ENCODE assay signal across 18 cellular contexts in genomic region chr3:10259798-10260197, GRCh38. TPM values are rescaled to one million over a fixed set of nuclear protein-coding genes. Genes with fewer than 3 reads are reported as not detected.
DNase-seq lines count a peak whose midpoint lies in the region; ATAC-seq and TF ChIP-seq lines count a peak whose summit lies in the region.
"Had no signal": no experiment of that assay in that cellular context is flagged by ENCODE, and none has a peak within 500 bp of the region (broad histone marks: within the 10 kb centered on the region; RNA-seq: fewer than 3 reads in every experiment).

No MANE protein-coding gene starts in this region.

- peaks cover 51% of the 10 kb centered on the region for H3K36me3 ChIP-seq in CD4-positive, CD25-positive, alpha-beta regulatory T cell (ENCODE audit: control insufficient read depth, insufficient read depth, low read length)

- H3K27me3 ChIP-seq in CD4-positive, CD25-positive, alpha-beta regulatory T cell (ENCODE audit: control insufficient read depth, insufficient read depth, low read length) = no peaks in the 10 kb centered on the region
- H3K27me3 ChIP-seq: BLaER1 treated with 17β-estradiol and CSF1 and Interleukin-3, amounts not matched to agents 10 nM and 100 nM; MG63 had no signal

- DNase-seq in activated CD4-positive, alpha-beta T cell treated with anti-CD3 and anti-CD28 coated beads, Interleukin-2, amount 10 ng/mL, durations not matched to agents 7 days and 5 days = no peak
- no peak for DNase-seq in activated CD4-positive, alpha-beta T cell treated with anti-CD3 and anti-CD28 coated beads for 1 hour
- no peak for DNase-seq in CD4-positive, CD25-positive, alpha-beta regulatory T cell
- DNase-seq in WTC11 (ENCODE audit: low spot score) = no peak
- DNase-seq in memory B cell (ENCODE audit: low spot score in 2 of 2) = no peak
- no peak for DNase-seq in left lobe of liver (ENCODE audit: low spot score)
- no peak for DNase-seq in epidermal melanocyte (ENCODE audit: insufficient read length, low spot score)
- no peak for DNase-seq in retina
- DNase-seq: DMS53, MG63, NCI-H1105, NCI-H1694 treated with DMSO at 0.1 percent for 48 hours, NCI-H446 treated with DMSO at 0.1 percent for 48 hours, NCI-H748 treated with DMSO at 0.1 percent for 48 hours, PC-3 had no signal

- H3K36me3 Mint-ChIP-seq in activated CD4-positive, alpha-beta T cell treated with anti-CD3 and anti-CD28 coated beads, Interleukin-2, amount 10 ng/mL, durations not matched to agents 7 days and 5 days (ENCODE audit: low read depth) = peaks cover 71% of the 10 kb centered on the region
- peaks cover 47% of the 10 kb centered on the region for H3K36me3 Mint-ChIP-seq in CD4-positive, CD25-positive, alpha-beta regulatory T cell
- H3K36me3 Mint-ChIP-seq in WTC11 (peaks cover 52% of the 10 kb centered on the region), memory B cell (peaks cover 42% of the 10 kb centered on the region)

- no peak for TF ChIP-seq CTCF in WTC11 (IDR thresholded peaks at IDR 0.05)

- CTCF ChIA-PET in activated CD4-positive, alpha-beta T cell treated with anti-CD3 and anti-CD28 coated beads, Interleukin-2, amount 10 ng/mL, durations not matched to agents 7 days and 5 days (lab: Charles Lee) = no interaction called here
- CTCF ChIA-PET in WTC11 (lab: Charles Lee) = no interaction called here

- POLR2A ChIA-PET in activated CD4-positive, alpha-beta T cell treated with anti-CD3 and anti-CD28 coated beads, Interleukin-2, amount 10 ng/mL, durations not matched to agents 7 days and 5 days (lab: Charles Lee) = interaction anchor here (0.6 kb wide), 1 partner anchor 14 kb away, joined by 3 read pairs; no protein-coding TSS in a partner anchor
- POLR2A ChIA-PET in WTC11 (lab: Charles Lee) = no interaction called here

- peaks cover 76% of the 10 kb centered on the region for H3K4me1 Mint-ChIP-seq in activated CD4-positive, alpha-beta T cell treated with anti-CD3 and anti-CD28 coated beads, Interleukin-2, amount 10 ng/mL, durations not matched to agents 7 days and 5 days
- peaks cover 23 to 93% (median 61%) of the 10 kb centered on the region in 4 donors for H3K4me1 Mint-ChIP-seq in CD4-positive, CD25-positive, alpha-beta regulatory T cell
- H3K4me1 Mint-ChIP-seq in WTC11 = peaks cover 11% of the 10 kb centered on the region
- peaks cover 54% of the 10 kb centered on the region for H3K4me1 Mint-ChIP-seq in memory B cell

- no peak overlapping the region for H3K4me3 Mint-ChIP-seq in activated CD4-positive, alpha-beta T cell treated with anti-CD3 and anti-CD28 coated beads, Interleukin-2, amount 10 ng/mL, durations not matched to agents 7 days and 5 days
- peak overlapping the region in 2 of 4 donors; percentile 41 to 62 for H3K4me3 Mint-ChIP-seq in CD4-positive, CD25-positive, alpha-beta regulatory T cell
- H3K4me3 Mint-ChIP-seq in WTC11 (no peak overlapping the region), memory B cell (no peak overlapping the region)

- peaks cover 36% of the 10 kb centered on the region for H3K4me1 ChIP-seq in CD4-positive, CD25-positive, alpha-beta regulatory T cell (ENCODE audit: control insufficient read depth, insufficient read depth, low read length, poor library complexity, severe bottlenecking)

- H3K27ac ChIP-seq in CD4-positive, CD25-positive, alpha-beta regulatory T cell (ENCODE audit: insufficient read depth, low read length, poor library complexity, severe bottlenecking) = peak overlapping the region; percentile 28
- H3K27ac ChIP-seq: BLaER1 treated with 17β-estradiol and CSF1 and Interleukin-3, amounts not matched to agents 10 nM and 100 nM had no signal

- peak overlapping the region; percentile 52 for H3K27ac Mint-ChIP-seq in activated CD4-positive, alpha-beta T cell treated with anti-CD3 and anti-CD28 coated beads, Interleukin-2, amount 10 ng/mL, durations not matched to agents 7 days and 5 days
- H3K27ac Mint-ChIP-seq in CD4-positive, CD25-positive, alpha-beta regulatory T cell = peak overlapping the region; percentile 51 to 91 (median 88)
- peak overlapping the region; percentile 48; the same call in 1 of the 2 replicates for H3K27ac Mint-ChIP-seq in WTC11
- peak overlapping the region; percentile 64 for H3K27ac Mint-ChIP-seq in memory B cell

- ATAC-seq in CD4-positive, CD25-positive, alpha-beta regulatory T cell (ENCODE audit: low read depth in 2 of 2) = no peak
- ATAC-seq in WTC11 = no peak
- no peak for ATAC-seq in memory B cell (ENCODE audit: low read depth)
- ATAC-seq in left lobe of liver = no peak
- ATAC-seq: PC-3 had no signal

- no peak overlapping the region for H3K4me3 ChIP-seq in CD4-positive, CD25-positive, alpha-beta regulatory T cell (ENCODE audit: low read depth, low read length)
- H3K4me3 ChIP-seq: BLaER1 treated with 17β-estradiol and CSF1 and Interleukin-3, amounts not matched to agents 10 nM and 100 nM; HAP-1; MG63 had no signal

- H3K27me3 Mint-ChIP-seq in activated CD4-positive, alpha-beta T cell treated with anti-CD3 and anti-CD28 coated beads, Interleukin-2, amount 10 ng/mL, durations not matched to agents 7 days and 5 days = no peaks in the 10 kb centered on the region
- no peaks in the 10 kb centered on the region for H3K27me3 Mint-ChIP-seq in CD4-positive, CD25-positive, alpha-beta regulatory T cell
- no peaks in the 10 kb centered on the region for H3K27me3 Mint-ChIP-seq in WTC11 (ENCODE audit: low read depth)
- no peaks in the 10 kb centered on the region for H3K27me3 Mint-ChIP-seq in memory B cell

- H3K9me3 Mint-ChIP-seq in activated CD4-positive, alpha-beta T cell treated with anti-CD3 and anti-CD28 coated beads, Interleukin-2, amount 10 ng/mL, durations not matched to agents 7 days and 5 days = no peaks in the 10 kb centered on the region
- no peaks in the 10 kb centered on the region for H3K9me3 Mint-ChIP-seq in CD4-positive, CD25-positive, alpha-beta regulatory T cell
- H3K9me3 Mint-ChIP-seq in WTC11 (no peaks in the 10 kb centered on the region), memory B cell (no peaks in the 10 kb centered on the region)

- H3K9me3 ChIP-seq in CD4-positive, CD25-positive, alpha-beta regulatory T cell (ENCODE audit: control insufficient read depth in 2 of 2, low read length in 2 of 2) = no peaks in the 10 kb centered on the region
- H3K9me3 ChIP-seq: BLaER1 treated with 17β-estradiol and CSF1 and Interleukin-3, amounts not matched to agents 10 nM and 100 nM; HAP-1; MG63 had no signal

TF ChIP-seq in WTC11, 78 proteins besides CTCF, POLR2A, EP300 and RAD21:
- no peak for TF ChIP-seq ERG (CRISPR knock-in tag; IDR thresholded peaks at IDR 0.05)
- TF ChIP-seq ELF4 (CRISPR knock-in tag; IDR thresholded peaks at IDR 0.05; ENCODE audit: low read depth) = no peak
- no peak for TF ChIP-seq HMGXB4 (CRISPR knock-in tag; IDR thresholded peaks at IDR 0.05)
- no peak for TF ChIP-seq ATF3 (CRISPR knock-in tag; conservative IDR thresholded peaks at IDR 0.05)
- TF ChIP-seq NFATC4 (CRISPR knock-in tag; IDR thresholded peaks at IDR 0.05) = no peak
- TF ChIP-seq FOXJ3 (CRISPR knock-in tag; IDR thresholded peaks at IDR 0.05; ENCODE audit: borderline replicate concordance) = no peak
- no peak for TF ChIP-seq ZMAT4 (CRISPR knock-in tag; IDR thresholded peaks at IDR 0.05)
- TF ChIP-seq GTF2I (CRISPR knock-in tag; conservative IDR thresholded peaks at IDR 0.05) = no peak
- TF ChIP-seq JAZF1 (CRISPR knock-in tag; IDR thresholded peaks at IDR 0.05) = no peak
- TF ChIP-seq ZNF317 (CRISPR knock-in tag; IDR thresholded peaks at IDR 0.05; ENCODE audit: borderline replicate concordance, low read depth) = no peak

RNA-seq across cellular contexts. Expression of gene TATDN2, which starts 11.5 kb away (rescaled TPM):
- 10 to 100 TPM; 72.3 to 78.4 TPM for total RNA-seq in activated CD4-positive, alpha-beta T cell treated with anti-CD3 and anti-CD28 coated beads, Interleukin-2, amount 10 ng/mL, durations not matched to agents 7 days and 5 days
- total RNA-seq in CD4-positive, CD25-positive, alpha-beta regulatory T cell = 86.5 TPM
- polyA plus RNA-seq in CD4-positive, CD25-positive, alpha-beta regulatory T cell = 10 to 100 TPM; 10.2 to 17.4 (median 12.6) TPM
- total RNA-seq in WTC11 (2021) = 23.2 to 31.7 TPM (median 24.7 TPM) in 3 replicates
- total RNA-seq in left lobe of liver = 12.9 TPM

RNA-seq across cellular contexts. Expression of gene GHRL, which starts 32.9 kb away (rescaled TPM):
- under 1 TPM; 0.30 to 0.56 TPM for total RNA-seq in activated CD4-positive, alpha-beta T cell treated with anti-CD3 and anti-CD28 coated beads, Interleukin-2, amount 10 ng/mL, durations not matched to agents 7 days and 5 days
- total RNA-seq in CD4-positive, CD25-positive, alpha-beta regulatory T cell = 1.1 TPM
- under 1 TPM in 3 of 4 donors, not detected in 1; 0.47 to 0.92 (median 0.78) TPM for polyA plus RNA-seq in CD4-positive, CD25-positive, alpha-beta regulatory T cell
- total RNA-seq in WTC11 (2021) (0.34 to 0.35 TPM in 2 of 3 replicates, not detected in the other), left lobe of liver (0.30 TPM)
- total RNA-seq: A172, PC-3 had no signal
